ENCODE assay signal across 1 cellular context in the genomic region with DNA sequence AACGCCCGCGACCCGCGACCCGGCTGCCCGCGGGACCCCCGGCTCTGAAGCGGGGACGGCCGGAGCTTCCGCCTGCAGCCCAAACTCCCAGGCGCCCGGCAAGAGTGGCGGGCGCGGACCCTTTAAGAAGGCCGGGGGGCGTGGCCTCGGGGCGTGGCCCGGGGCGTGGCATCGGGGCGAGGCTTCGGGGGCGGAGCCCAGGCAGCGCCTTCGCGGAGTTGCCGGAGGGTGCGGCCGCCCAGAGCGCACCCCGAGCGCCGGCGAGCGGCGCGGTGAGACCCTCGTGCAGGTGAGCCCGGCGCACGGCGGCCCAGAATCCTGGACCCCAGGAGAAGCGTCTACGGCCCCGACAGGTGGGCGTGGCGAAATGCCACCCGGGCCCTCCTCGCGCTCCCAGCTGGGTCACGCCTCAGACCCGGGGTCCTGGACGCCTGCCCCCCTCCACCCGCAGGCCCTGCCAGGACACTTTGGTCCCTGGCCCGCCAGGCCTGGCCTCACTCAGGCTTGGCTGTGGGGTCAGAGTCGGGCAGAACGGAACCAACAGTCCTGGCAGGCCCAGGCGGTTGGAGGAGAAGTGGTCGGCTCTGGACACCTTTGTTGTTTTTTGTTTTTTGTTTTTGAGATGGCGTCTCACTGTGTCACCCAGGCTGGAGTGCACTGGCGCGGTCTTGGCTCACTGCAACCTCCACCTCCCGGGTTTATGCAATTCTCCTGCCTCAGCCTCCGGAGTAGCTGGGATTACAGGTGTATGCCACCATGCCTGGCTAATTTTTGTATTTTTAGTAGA.
TF ChIP-seq lines count a peak whose summit lies in the region.

No MANE protein-coding gene starts in this region.

TF ChIP-seq in K562, 482 proteins besides CTCF, POLR2A, EP300 and RAD21 (continued from another document and continues in another):
- no peak for TF ChIP-seq PHB2 (IDR thresholded peaks at IDR 0.05; ENCODE audit: low read depth)
- TF ChIP-seq UBTF (IDR thresholded peaks at IDR 0.05; ENCODE audit: borderline replicate concordance in 1 of 2, low read depth in 2 of 2, low read length in 2 of 2) = 0 out of 4 replicates have a peak, but pooled peaks of 1 of the 2 experiments have one; percentile 24
- TF ChIP-seq, protein P1, sequence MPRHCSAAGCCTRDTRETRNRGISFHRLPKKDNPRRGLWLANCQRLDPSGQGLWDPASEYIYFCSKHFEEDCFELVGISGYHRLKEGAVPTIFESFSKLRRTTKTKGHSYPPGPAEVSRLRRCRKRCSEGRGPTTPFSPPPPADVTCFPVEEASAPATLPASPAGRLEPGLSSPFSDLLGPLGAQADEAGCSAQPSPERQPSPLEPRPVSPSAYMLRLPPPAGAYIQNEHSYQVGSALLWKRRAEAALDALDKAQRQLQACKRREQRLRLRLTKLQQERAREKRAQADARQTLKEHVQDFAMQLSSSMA (CRISPR knock-in tag; IDR thresholded peaks at IDR 0.05) = no peak
- 0 out of 4 replicates have a peak, but pooled peaks of 1 of the 2 experiments have one; percentile 33 for TF ChIP-seq KDM4B (IDR thresholded peaks at IDR 0.05; ENCODE audit: borderline replicate concordance in 2 of 2, low read depth in 1 of 2)
- peak; percentile 66 for TF ChIP-seq RBBP5 (IDR thresholded peaks at IDR 0.05; ENCODE audit: borderline replicate concordance, insufficient read depth, low read length, poor library complexity, severe bottlenecking)
- peak; percentile 16; the same call in 1 of the 2 replicates for TF ChIP-seq E2F3 (CRISPR knock-in tag; IDR thresholded peaks at IDR 0.05)
- no peak for TF ChIP-seq CHD4 (IDR thresholded peaks at IDR 0.05; ENCODE audit: insufficient read depth, insufficient replicate concordance, low read depth, low read length, poor library complexity, severe bottlenecking)
- no peak for TF ChIP-seq FOXJ3 (CRISPR knock-in tag; IDR thresholded peaks at IDR 0.05)
- peak; percentile 82 for TF ChIP-seq HMGN3 (IDR thresholded peaks at IDR 0.05; ENCODE audit: borderline replicate concordance, extremely low read depth, insufficient read length, low read depth, low read length)
- TF ChIP-seq LCOR (CRISPR knock-in tag; IDR thresholded peaks at IDR 0.05) = peak; percentile 56; the same call in 1 of the 2 replicates
- TF ChIP-seq SPI1 (IDR thresholded peaks at IDR 0.05; ENCODE audit: borderline replicate concordance, low read depth, low read length) = no peak
- TF ChIP-seq ZNF57 (CRISPR knock-in tag; IDR thresholded peaks at IDR 0.05) = no peak
- no peak for TF ChIP-seq WHSC1 (IDR thresholded peaks at IDR 0.05; ENCODE audit: low read length)
- no peak for TF ChIP-seq ZNF41 (CRISPR knock-in tag; conservative IDR thresholded peaks at IDR 0.05)
- TF ChIP-seq CEBPB (tag; IDR thresholded peaks at IDR 0.05) = no peak
- TF ChIP-seq ZNF445 (CRISPR knock-in tag; IDR thresholded peaks at IDR 0.05; ENCODE audit: low read depth) = no peak
- no peak for TF ChIP-seq NR2F6 (CRISPR knock-in tag; IDR thresholded peaks at IDR 0.05)
- TF ChIP-seq ZNF696 (CRISPR knock-in tag; conservative IDR thresholded peaks at IDR 0.05) = no peak
- TF ChIP-seq ELF1 (tag; IDR thresholded peaks at IDR 0.05) = 0 out of 2 replicates have a peak, but pooled peaks have one; percentile 1
- TF ChIP-seq SMAD1 (IDR thresholded peaks at IDR 0.05; ENCODE audit: low read depth, low read length, partially characterized antibody) = no peak
- TF ChIP-seq ZNF165 (CRISPR knock-in tag; IDR thresholded peaks at IDR 0.05; ENCODE audit: borderline replicate concordance) = no peak
- TF ChIP-seq HSF4 (CRISPR knock-in tag; IDR thresholded peaks at IDR 0.05; ENCODE audit: borderline replicate concordance) = peak; percentile 68; the same call in 1 of the 2 replicates
- TF ChIP-seq, protein P2, sequence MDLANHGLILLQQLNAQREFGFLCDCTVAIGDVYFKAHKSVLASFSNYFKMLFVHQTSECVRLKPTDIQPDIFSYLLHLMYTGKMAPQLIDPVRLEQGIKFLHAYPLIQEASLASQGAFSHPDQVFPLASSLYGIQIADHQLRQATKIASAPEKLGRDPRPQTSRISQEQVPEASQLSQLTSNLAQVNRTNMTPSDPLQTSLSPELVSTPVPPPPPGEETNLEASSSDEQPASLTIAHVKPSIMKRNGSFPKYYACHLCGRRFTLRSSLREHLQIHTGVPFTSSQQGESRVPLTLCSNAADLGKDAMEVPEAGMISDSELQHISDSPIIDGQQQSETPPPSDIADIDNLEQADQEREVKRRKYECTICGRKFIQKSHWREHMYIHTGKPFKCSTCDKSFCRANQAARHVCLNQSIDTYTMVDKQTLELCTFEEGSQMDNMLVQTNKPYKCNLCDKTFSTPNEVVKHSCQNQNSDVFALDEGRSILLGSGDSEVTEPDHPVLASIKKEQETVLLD (IDR thresholded peaks at IDR 0.05) = 0 out of 2 replicates have a peak, but pooled peaks have one; percentile 27
- TF ChIP-seq, protein P3, sequence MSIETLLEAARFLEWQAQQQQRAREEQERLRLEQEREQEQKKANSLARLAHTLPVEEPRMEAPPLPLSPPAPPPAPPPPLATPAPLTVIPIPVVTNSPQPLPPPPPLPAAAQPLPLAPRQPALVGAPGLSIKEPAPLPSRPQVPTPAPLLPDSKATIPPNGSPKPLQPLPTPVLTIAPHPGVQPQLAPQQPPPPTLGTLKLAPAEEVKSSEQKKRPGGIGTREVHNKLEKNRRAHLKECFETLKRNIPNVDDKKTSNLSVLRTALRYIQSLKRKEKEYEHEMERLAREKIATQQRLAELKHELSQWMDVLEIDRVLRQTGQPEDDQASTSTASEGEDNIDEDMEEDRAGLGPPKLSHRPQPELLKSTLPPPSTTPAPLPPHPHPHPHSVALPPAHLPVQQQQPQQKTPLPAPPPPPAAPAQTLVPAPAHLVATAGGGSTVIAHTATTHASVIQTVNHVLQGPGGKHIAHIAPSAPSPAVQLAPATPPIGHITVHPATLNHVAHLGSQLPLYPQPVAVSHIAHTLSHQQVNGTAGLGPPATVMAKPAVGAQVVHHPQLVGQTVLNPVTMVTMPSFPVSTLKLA (conservative IDR thresholded peaks at IDR 0.05) = peak; percentile 59 to 79
- TF ChIP-seq ZNF583 (CRISPR knock-in tag; IDR thresholded peaks at IDR 0.05) = 0 out of 2 replicates have a peak, but pooled peaks have one; percentile 54
- peak; percentile 84 for TF ChIP-seq HDGF (IDR thresholded peaks at IDR 0.05)
- TF ChIP-seq RNF2 (IDR thresholded peaks at IDR 0.05) = no peak
- no peak for TF ChIP-seq SOX6 (IDR thresholded peaks at IDR 0.05)
- no peak for TF ChIP-seq CAMTA2 (CRISPR knock-in tag; conservative IDR thresholded peaks at IDR 0.05)
- no peak for TF ChIP-seq MCM2 (IDR thresholded peaks at IDR 0.05; ENCODE audit: low read depth)
- TF ChIP-seq HNRNPH1 (optimal IDR thresholded peaks at IDR 0.05; ENCODE audit: low read depth, low read length) = no peak
- TF ChIP-seq, protein P4, sequence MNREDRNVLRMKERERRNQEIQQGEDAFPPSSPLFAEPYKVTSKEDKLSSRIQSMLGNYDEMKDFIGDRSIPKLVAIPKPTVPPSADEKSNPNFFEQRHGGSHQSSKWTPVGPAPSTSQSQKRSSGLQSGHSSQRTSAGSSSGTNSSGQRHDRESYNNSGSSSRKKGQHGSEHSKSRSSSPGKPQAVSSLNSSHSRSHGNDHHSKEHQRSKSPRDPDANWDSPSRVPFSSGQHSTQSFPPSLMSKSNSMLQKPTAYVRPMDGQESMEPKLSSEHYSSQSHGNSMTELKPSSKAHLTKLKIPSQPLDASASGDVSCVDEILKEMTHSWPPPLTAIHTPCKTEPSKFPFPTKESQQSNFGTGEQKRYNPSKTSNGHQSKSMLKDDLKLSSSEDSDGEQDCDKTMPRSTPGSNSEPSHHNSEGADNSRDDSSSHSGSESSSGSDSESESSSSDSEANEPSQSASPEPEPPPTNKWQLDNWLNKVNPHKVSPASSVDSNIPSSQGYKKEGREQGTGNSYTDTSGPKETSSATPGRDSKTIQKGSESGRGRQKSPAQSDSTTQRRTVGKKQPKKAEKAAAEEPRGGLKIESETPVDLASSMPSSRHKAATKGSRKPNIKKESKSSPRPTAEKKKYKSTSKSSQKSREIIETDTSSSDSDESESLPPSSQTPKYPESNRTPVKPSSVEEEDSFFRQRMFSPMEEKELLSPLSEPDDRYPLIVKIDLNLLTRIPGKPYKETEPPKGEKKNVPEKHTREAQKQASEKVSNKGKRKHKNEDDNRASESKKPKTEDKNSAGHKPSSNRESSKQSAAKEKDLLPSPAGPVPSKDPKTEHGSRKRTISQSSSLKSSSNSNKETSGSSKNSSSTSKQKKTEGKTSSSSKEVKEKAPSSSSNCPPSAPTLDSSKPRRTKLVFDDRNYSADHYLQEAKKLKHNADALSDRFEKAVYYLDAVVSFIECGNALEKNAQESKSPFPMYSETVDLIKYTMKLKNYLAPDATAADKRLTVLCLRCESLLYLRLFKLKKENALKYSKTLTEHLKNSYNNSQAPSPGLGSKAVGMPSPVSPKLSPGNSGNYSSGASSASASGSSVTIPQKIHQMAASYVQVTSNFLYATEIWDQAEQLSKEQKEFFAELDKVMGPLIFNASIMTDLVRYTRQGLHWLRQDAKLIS (CRISPR knock-in tag; IDR thresholded peaks at IDR 0.05) = 0 out of 2 replicates have a peak, but pooled peaks have one; percentile 45
- TF ChIP-seq HNRNPL (IDR thresholded peaks at IDR 0.05; ENCODE audit: low read depth, low read length) = 0 out of 2 replicates have a peak, but pooled peaks have one; percentile 70
- TF ChIP-seq CHCHD3 (CRISPR knock-in tag; IDR thresholded peaks at IDR 0.05) = no peak
- peak; percentile 72; the same call in 1 of the 2 replicates for TF ChIP-seq RBFOX2 (IDR thresholded peaks at IDR 0.05; ENCODE audit: low read depth, low read length)
- no peak for TF ChIP-seq MTA2 (IDR thresholded peaks at IDR 0.05; ENCODE audit: low read depth)
- TF ChIP-seq ZBTB1 (CRISPR knock-in tag; IDR thresholded peaks at IDR 0.05; ENCODE audit: borderline replicate concordance, low read depth) = no peak
- TF ChIP-seq NFRKB (IDR thresholded peaks at IDR 0.05; ENCODE audit: low read depth) = no peak
- TF ChIP-seq SP2 (IDR thresholded peaks at IDR 0.05; ENCODE audit: extremely low read depth, low read depth, low read length, poor library complexity, severe bottlenecking) = no peak
- TF ChIP-seq, protein P5, sequence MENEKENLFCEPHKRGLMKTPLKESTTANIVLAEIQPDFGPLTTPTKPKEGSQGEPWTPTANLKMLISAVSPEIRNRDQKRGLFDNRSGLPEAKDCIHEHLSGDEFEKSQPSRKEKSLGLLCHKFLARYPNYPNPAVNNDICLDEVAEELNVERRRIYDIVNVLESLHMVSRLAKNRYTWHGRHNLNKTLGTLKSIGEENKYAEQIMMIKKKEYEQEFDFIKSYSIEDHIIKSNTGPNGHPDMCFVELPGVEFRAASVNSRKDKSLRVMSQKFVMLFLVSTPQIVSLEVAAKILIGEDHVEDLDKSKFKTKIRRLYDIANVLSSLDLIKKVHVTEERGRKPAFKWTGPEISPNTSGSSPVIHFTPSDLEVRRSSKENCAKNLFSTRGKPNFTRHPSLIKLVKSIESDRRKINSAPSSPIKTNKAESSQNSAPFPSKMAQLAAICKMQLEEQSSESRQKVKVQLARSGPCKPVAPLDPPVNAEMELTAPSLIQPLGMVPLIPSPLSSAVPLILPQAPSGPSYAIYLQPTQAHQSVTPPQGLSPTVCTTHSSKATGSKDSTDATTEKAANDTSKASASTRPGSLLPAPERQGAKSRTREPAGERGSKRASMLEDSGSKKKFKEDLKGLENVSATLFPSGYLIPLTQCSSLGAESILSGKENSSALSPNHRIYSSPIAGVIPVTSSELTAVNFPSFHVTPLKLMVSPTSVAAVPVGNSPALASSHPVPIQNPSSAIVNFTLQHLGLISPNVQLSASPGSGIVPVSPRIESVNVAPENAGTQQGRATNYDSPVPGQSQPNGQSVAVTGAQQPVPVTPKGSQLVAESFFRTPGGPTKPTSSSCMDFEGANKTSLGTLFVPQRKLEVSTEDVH (IDR thresholded peaks at IDR 0.05; ENCODE audit: low read depth, partially characterized antibody) = no peak
- no peak for TF ChIP-seq ATF1 (CRISPR knock-in tag; IDR thresholded peaks at IDR 0.05)
- TF ChIP-seq ATF1 (tag; IDR thresholded peaks at IDR 0.05) = 0 out of 2 replicates have a peak, but pooled peaks have one; percentile 9
- TF ChIP-seq E4F1 (CRISPR knock-in tag; IDR thresholded peaks at IDR 0.05; ENCODE audit: borderline replicate concordance) = no peak
- TF ChIP-seq ZBTB7A (IDR thresholded peaks at IDR 0.05; ENCODE audit: borderline replicate concordance, control insufficient read depth, low read depth, low read length) = peak; percentile 77
- TF ChIP-seq PHB (CRISPR knock-in tag; IDR thresholded peaks at IDR 0.05) = peak; percentile 61; the same call in 1 of the 2 replicates
- TF ChIP-seq RB1 (IDR thresholded peaks at IDR 0.05; ENCODE audit: low read depth) = peak; percentile 79; the same call in 1 of the 2 replicates
- no peak for TF ChIP-seq NFE2 (IDR thresholded peaks at IDR 0.05; ENCODE audit: low read depth)
- TF ChIP-seq ZNF561 (CRISPR knock-in tag; conservative IDR thresholded peaks at IDR 0.05) = no peak
- no peak for TF ChIP-seq BMI1 (IDR thresholded peaks at IDR 0.05; ENCODE audit: low read length)
